ENCODE assay signal across 8 cellular contexts in the genomic region with DNA sequence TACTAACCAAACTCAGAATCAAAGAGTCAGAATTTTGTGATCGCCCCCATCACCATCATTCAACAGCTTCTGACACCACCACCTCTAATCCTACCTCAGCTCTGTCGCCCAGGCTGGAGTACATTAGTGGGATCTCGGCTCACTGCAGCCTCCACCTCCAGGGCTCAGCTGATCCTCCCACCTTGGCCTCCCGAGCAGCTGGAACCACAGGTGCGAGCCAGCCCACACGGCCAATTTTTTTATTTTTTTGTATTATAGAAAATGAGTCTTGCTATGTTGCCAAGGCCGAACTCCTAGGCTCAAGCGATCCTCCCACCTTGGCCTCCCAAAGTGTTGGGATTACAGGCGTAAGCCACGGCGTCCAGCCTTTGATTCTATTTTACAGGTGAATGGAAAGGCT.
DNase-seq lines count a peak whose midpoint lies in the region; ATAC-seq and TF ChIP-seq lines count a peak whose summit lies in the region.
"Had no signal": no experiment of that assay in that cellular context is flagged by ENCODE, and none has a peak within 500 bp of the region (broad histone marks: within the 10 kb centered on the region; RNA-seq: fewer than 3 reads in every experiment).

No MANE protein-coding gene starts in this region.

- H3K36me3 ChIP-seq in brain microvascular endothelial cell (replicated peaks) (no peaks in the 10 kb centered on the region), liver (ENCODE audit: control insufficient read depth in 4 of 4, insufficient read depth in 3 of 4, low read depth in 1 of 4, low read length in 3 of 4) (no peaks in the 10 kb centered on the region), stomach (no peaks in the 10 kb centered on the region), adrenal gland (replicated peaks in 1 of 2) (no peaks in the 10 kb centered on the region)

- H3K27me3 ChIP-seq in brain microvascular endothelial cell (replicated peaks) (no peaks in the 10 kb centered on the region), liver (ENCODE audit: control insufficient read depth in 4 of 4, insufficient read depth in 4 of 4, low read length in 3 of 4) (no peaks in the 10 kb centered on the region), stomach (no peaks in the 10 kb centered on the region), adrenal gland (no peaks in the 10 kb centered on the region)

- no peak overlapping the region for H3K9ac ChIP-seq in liver (ENCODE audit: low read depth in 1 of 2, low read length in 2 of 2)

- CTCF ChIA-PET in RWPE1 (lab: Yijun Ruan, JAX), result no interaction called here

- TF ChIP-seq EP300 in stomach (IDR thresholded peaks at IDR 0.05), result no peak

- TF ChIP-seq CTCF in HFF-Myc (IDR thresholded peaks at IDR 0.05; ENCODE audit: low read depth, low read length, missing control alignments) (no peak), brain microvascular endothelial cell (IDR thresholded peaks at IDR 0.05; ENCODE audit: low read depth, low read length, missing control alignments) (no peak), liver (IDR thresholded peaks at IDR 0.05; ENCODE audit: low read depth, low read length, missing input control) (no peak), stomach (IDR thresholded peaks at IDR 0.05) (no peak), adrenal gland (IDR thresholded peaks at IDR 0.05) (no peak), RWPE1 (conservative IDR thresholded peaks at IDR 0.05; ENCODE audit: low read depth) (no peak)

- POLR2A ChIA-PET in RWPE1 (lab: Yijun Ruan, JAX; ENCODE audit: low non-redundant PET), result no interaction called here

- H3K4me3 ChIP-seq in HFF-Myc (replicated peaks; ENCODE audit: low read depth, low read length) (peak overlapping the region; percentile 22), brain microvascular endothelial cell (ENCODE audit: low read depth, low read length) (peak overlapping the region; percentile 55), liver (ENCODE audit: low read depth in 1 of 3, low read length in 3 of 3) (peak overlapping the region in 2 of 3 donors; percentile 42 to 43), stomach (peak overlapping the region; percentile 48 to 59 (median 54)), adrenal gland (peak overlapping the region in 2 of 4 donors; percentile 26 to 60)

- TF ChIP-seq POLR2A in stomach (IDR thresholded peaks at IDR 0.05) (no peak), adrenal gland (IDR thresholded peaks at IDR 0.05) (no peak)

- no peak for ATAC-seq in HG03565 (IDR thresholded peaks at IDR 0.05; ENCODE audit: unreplicated experiment)

- 80% methylated on average over 11 of the region's 11 CpGs for WGBS in liver
- WGBS in stomach, 5 donors, result 76 to 82% (median 79%) methylated on average over 11 of the region's 11 CpGs
- 66 to 80% (median 71%) methylated on average over 10 to 11 of the region's 11 CpGs for WGBS in adrenal gland, 4 donors

- H3K27ac ChIP-seq in brain microvascular endothelial cell (no peak overlapping the region), liver (ENCODE audit: low read depth in 1 of 2, low read length in 2 of 2) (no peak overlapping the region), stomach (peak overlapping the region in 4 of 5 donors; percentile 15 to 69 (median 45)), adrenal gland (peak overlapping the region in 1 of 5 donors; percentile 60), RWPE1 (no peak overlapping the region)

- H3K9me3 ChIP-seq in liver (ENCODE audit: control insufficient read depth in 4 of 4, low read length in 3 of 4) (no peaks in the 10 kb centered on the region), stomach (no peaks in the 10 kb centered on the region), adrenal gland (replicated peaks in 1 of 3) (no peaks in the 10 kb centered on the region)

- H3K4me1 ChIP-seq in liver (ENCODE audit: control insufficient read depth in 4 of 4, insufficient read depth in 4 of 4, low read length in 3 of 4), result peaks cover 0 to 6% (median 0%) of the 10 kb centered on the region in 4 donors
- peaks cover 0 to 28% (median 17%) of the 10 kb centered on the region in 4 donors for H3K4me1 ChIP-seq in stomach
- H3K4me1 ChIP-seq in adrenal gland (replicated peaks in 1 of 2), result peaks cover 3 to 4% of the 10 kb centered on the region in 2 donors

- no peak for TF ChIP-seq RAD21 in liver (IDR thresholded peaks at IDR 0.05)

- intact Hi-C loops in stomach (cut with DNase I; ENCODE audit: low total_unique reads) (no loop called here), adrenal gland (cut with DNase I) (no loop called here)

- in situ Hi-C loops in brain microvascular endothelial cell (cut with HindIII; ENCODE audit: low pct_ligation_motif_present, low sequenced_read_pairs), result no loop called here

- no peak for DNase-seq in HFF-Myc (ENCODE audit: extremely low read depth, low read depth)
- no peak for DNase-seq in brain microvascular endothelial cell
- DNase-seq in stomach, result no peak
- DNase-seq in adrenal gland, result no peak
- no peak for DNase-seq in RWPE1 (ENCODE audit: low spot score)
- DNase-seq: NCI-H1930 had no signal

TF ChIP-seq in liver, 16 proteins besides CTCF, POLR2A, EP300 and RAD21:
- TF ChIP-seq JUND (IDR thresholded peaks at IDR 0.05) (no peak), ZBTB33 (IDR thresholded peaks at IDR 0.05) (no peak), FOXA2 (IDR thresholded peaks at IDR 0.05) (no peak), NR2F2 (IDR thresholded peaks at IDR 0.05) (no peak), MAX (IDR thresholded peaks at IDR 0.05) (no peak), GABPA (IDR thresholded peaks at IDR 0.05 in 1 of 2, conservative IDR thresholded peaks at IDR 0.05 in 1 of 2) (no peak), FOXA1 (IDR thresholded peaks at IDR 0.05) (no peak), YY1 (IDR thresholded peaks at IDR 0.05) (no peak), TAF1 (conservative IDR thresholded peaks at IDR 0.05) (no peak), HNF4G (IDR thresholded peaks at IDR 0.05) (no peak), EGR1 (IDR thresholded peaks at IDR 0.05; ENCODE audit: low read depth in 2 of 2) (no peak), RXRA (IDR thresholded peaks at IDR 0.05) (no peak), HNF4A (conservative IDR thresholded peaks at IDR 0.05) (no peak), SP1 (IDR thresholded peaks at IDR 0.05) (no peak), ATF3 (IDR thresholded peaks at IDR 0.05) (no peak)
- TF ChIP-seq, protein P1, sequence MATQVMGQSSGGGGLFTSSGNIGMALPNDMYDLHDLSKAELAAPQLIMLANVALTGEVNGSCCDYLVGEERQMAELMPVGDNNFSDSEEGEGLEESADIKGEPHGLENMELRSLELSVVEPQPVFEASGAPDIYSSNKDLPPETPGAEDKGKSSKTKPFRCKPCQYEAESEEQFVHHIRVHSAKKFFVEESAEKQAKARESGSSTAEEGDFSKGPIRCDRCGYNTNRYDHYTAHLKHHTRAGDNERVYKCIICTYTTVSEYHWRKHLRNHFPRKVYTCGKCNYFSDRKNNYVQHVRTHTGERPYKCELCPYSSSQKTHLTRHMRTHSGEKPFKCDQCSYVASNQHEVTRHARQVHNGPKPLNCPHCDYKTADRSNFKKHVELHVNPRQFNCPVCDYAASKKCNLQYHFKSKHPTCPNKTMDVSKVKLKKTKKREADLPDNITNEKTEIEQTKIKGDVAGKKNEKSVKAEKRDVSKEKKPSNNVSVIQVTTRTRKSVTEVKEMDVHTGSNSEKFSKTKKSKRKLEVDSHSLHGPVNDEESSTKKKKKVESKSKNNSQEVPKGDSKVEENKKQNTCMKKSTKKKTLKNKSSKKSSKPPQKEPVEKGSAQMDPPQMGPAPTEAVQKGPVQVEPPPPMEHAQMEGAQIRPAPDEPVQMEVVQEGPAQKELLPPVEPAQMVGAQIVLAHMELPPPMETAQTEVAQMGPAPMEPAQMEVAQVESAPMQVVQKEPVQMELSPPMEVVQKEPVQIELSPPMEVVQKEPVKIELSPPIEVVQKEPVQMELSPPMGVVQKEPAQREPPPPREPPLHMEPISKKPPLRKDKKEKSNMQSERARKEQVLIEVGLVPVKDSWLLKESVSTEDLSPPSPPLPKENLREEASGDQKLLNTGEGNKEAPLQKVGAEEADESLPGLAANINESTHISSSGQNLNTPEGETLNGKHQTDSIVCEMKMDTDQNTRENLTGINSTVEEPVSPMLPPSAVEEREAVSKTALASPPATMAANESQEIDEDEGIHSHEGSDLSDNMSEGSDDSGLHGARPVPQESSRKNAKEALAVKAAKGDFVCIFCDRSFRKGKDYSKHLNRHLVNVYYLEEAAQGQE (IDR thresholded peaks at IDR 0.05), result no peak

Comparison
In these comparisons a context has a peak if more than half of its experiments do, and no peak if none do; other contexts are left out.
1. H3K27ac ChIP-seq: peak in stomach (4 of 5); none in brain microvascular endothelial cell (single experiment), liver (0 of 2) and RWPE1 (single experiment).